In the genomic region with DNA sequence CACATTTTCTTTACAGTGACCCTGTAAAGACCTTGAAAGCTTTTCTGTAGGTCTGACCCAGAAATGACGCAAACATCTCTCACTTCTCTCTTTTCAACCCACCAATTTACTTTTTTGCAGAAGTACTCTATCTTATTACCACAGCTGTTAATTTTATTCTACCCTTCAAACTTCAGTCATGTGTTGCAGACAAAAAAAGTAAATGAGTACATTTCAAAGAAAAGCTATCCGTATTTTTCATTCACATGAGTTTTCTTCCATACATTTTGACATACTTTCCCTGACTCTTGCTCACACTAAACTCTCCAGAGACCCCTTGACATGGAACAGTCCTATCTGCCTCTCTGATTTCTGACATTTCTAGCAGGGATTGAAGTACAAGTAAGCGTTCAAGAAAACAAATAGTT, we compare ENCODE assay signal across 8 cellular contexts. TPM values are rescaled to one million over a fixed set of nuclear protein-coding genes. Genes with fewer than 3 reads are reported as not detected.
DNase-seq lines count a peak whose midpoint lies in the region; ATAC-seq and TF ChIP-seq lines count a peak whose summit lies in the region.
"Had no signal": no experiment of that assay in that cellular context is flagged by ENCODE, and none has a peak within 500 bp of the region (broad histone marks: within the 10 kb centered on the region; RNA-seq: fewer than 3 reads in every experiment).

No MANE protein-coding gene starts in this region.

- H3K4me3 ChIP-seq in MM.1S (ENCODE audit: low read length) (no peak overlapping the region), osteoblast (ENCODE audit: insufficient read depth, low read length) (no peak overlapping the region)
- H3K4me3 ChIP-seq: pancreas had no signal

- H3K4me1 Mint-ChIP-seq in activated T-helper 17 cell treated with anti-CD3 and anti-CD28 coated beads, Interleukin-2, amount 50 U/mL, for 72 hours: no peaks in the 10 kb centered on the region

- H3F3A ChIP-seq in MM.1S (ENCODE audit: insufficient read depth, low read length): no peaks in the 10 kb centered on the region

- H3K79me2 ChIP-seq in MM.1S (ENCODE audit: low read length) (no peaks in the 10 kb centered on the region), osteoblast (ENCODE audit: insufficient read depth, low read length) (no peaks in the 10 kb centered on the region)

- H3K9me2 ChIP-seq in MM.1S (replicated peaks; ENCODE audit: insufficient read depth, low read length): no peaks in the 10 kb centered on the region

- ATAC-seq in GM19025 (IDR thresholded peaks at IDR 0.05; ENCODE audit: low read depth, unreplicated experiment) (peak; percentile 98), HG02840 (IDR thresholded peaks at IDR 0.05; ENCODE audit: low FRiP score, unreplicated experiment) (peak; percentile 99)
- no peak for ATAC-seq in activated T-helper 17 cell treated with anti-CD3 and anti-CD28 coated beads, Interleukin-2, amount 50 U/mL, for 72 hours (replicated peaks)

- no peaks in the 10 kb centered on the region for H3K9me3 ChIP-seq in MM.1S (replicated peaks; ENCODE audit: insufficient read depth, low read length)
- no peaks in the 10 kb centered on the region for H3K9me3 ChIP-seq in osteoblast (ENCODE audit: low read depth, low read length)
- H3K9me3 ChIP-seq: pancreas had no signal

- DNase-seq in MM.1S: peak; percentile 11
- DNase-seq in osteoblast (ENCODE audit: insufficient read length, low spot score, missing footprints): no peak
- no peak for DNase-seq in DMS53 treated with DMSO at 0.1 percent for 48 hours (lab: John Stamatoyannopoulos, UW; ENCODE audit: unreplicated experiment)
- no peak for DNase-seq in HK-2 (ENCODE audit: unreplicated experiment)
- DNase-seq: pancreas had no signal

- H3K9ac ChIP-seq in MM.1S (ENCODE audit: low read length): no peak overlapping the region

- no peak for TF ChIP-seq CTCF in MM.1S (IDR thresholded peaks at IDR 0.05; ENCODE audit: low read length)
- TF ChIP-seq CTCF in osteoblast (IDR thresholded peaks at IDR 0.05; ENCODE audit: extremely low read depth, low read depth, low read length): no peak

- H3K27me3 ChIP-seq in MM.1S (replicated peaks; ENCODE audit: insufficient read depth, low read length): no peaks in the 10 kb centered on the region
- no peaks in the 10 kb centered on the region for H3K27me3 ChIP-seq in osteoblast (ENCODE audit: insufficient read depth, low read length)
- H3K27me3 ChIP-seq: pancreas had no signal

- H3K27me3 Mint-ChIP-seq in activated T-helper 17 cell treated with anti-CD3 and anti-CD28 coated beads, Interleukin-2, amount 50 U/mL, for 72 hours: peaks cover 4% of the 10 kb centered on the region

- H2AFZ ChIP-seq in MM.1S (ENCODE audit: low read length) (no peak overlapping the region), osteoblast (ENCODE audit: low read length) (peak overlapping the region; percentile 12)

- peak overlapping the region; percentile 38; the same call in 1 of the 2 replicates for H3K27ac ChIP-seq in MM.1S (ENCODE audit: low read length)
- no peak overlapping the region for H3K27ac ChIP-seq in osteoblast (ENCODE audit: low read depth, low read length)
- H3K27ac ChIP-seq: pancreas had no signal

- no peak overlapping the region for H3K27ac Mint-ChIP-seq in activated T-helper 17 cell treated with anti-CD3 and anti-CD28 coated beads, Interleukin-2, amount 50 U/mL, for 72 hours

- H3K4me3 Mint-ChIP-seq in activated T-helper 17 cell treated with anti-CD3 and anti-CD28 coated beads, Interleukin-2, amount 50 U/mL, for 72 hours: no peak overlapping the region

- H3K4me1 ChIP-seq in MM.1S (ENCODE audit: low read length): no peaks in the 10 kb centered on the region
- H3K4me1 ChIP-seq in osteoblast (ENCODE audit: insufficient read depth, low read length): no peaks in the 10 kb centered on the region
- H3K4me1 ChIP-seq: pancreas had no signal

- H3K4me2 ChIP-seq in MM.1S (ENCODE audit: low read depth, low read length): peak overlapping the region; percentile 32; the same call in 1 of the 2 replicates
- H3K4me2 ChIP-seq in osteoblast (ENCODE audit: insufficient read depth, low read length): no peak overlapping the region

- no peaks in the 10 kb centered on the region for H3K9me3 Mint-ChIP-seq in activated T-helper 17 cell treated with anti-CD3 and anti-CD28 coated beads, Interleukin-2, amount 50 U/mL, for 72 hours

- H3K36me3 Mint-ChIP-seq in activated T-helper 17 cell treated with anti-CD3 and anti-CD28 coated beads, Interleukin-2, amount 50 U/mL, for 72 hours (ENCODE audit: low read depth): no peaks in the 10 kb centered on the region

- H4K20me1 ChIP-seq in MM.1S (ENCODE audit: insufficient read depth, low read length): no peaks in the 10 kb centered on the region
- H4K20me1 ChIP-seq in osteoblast (ENCODE audit: insufficient read depth, low read length): no peaks in the 10 kb centered on the region

- no peaks in the 10 kb centered on the region for H3K36me3 ChIP-seq in MM.1S (replicated peaks; ENCODE audit: insufficient read depth, low read length)
- H3K36me3 ChIP-seq in osteoblast (ENCODE audit: insufficient read depth, low read length): no peaks in the 10 kb centered on the region
- H3K36me3 ChIP-seq: pancreas had no signal

RNA-seq across cellular contexts. Expression of a gene that starts 51.7 kb away (rescaled TPM):
- total RNA-seq in osteoblast: 46.3 and 55.7 TPM in 2 replicates
- 1 to 10 TPM; 1.1 to 5.7 TPM for total RNA-seq in activated T-helper 17 cell treated with anti-CD3 and anti-CD28 coated beads, Interleukin-2, amount 50 U/mL, for 72 hours
